In genomic region chr7:128420773-128421172, GRCh38 we compare ENCODE assay signal across 20 cellular contexts. TPM values are rescaled to one million over a fixed set of nuclear protein-coding genes. Genes with fewer than 3 reads are reported as not detected.
DNase-seq lines count a peak whose midpoint lies in the region; ATAC-seq and TF ChIP-seq lines count a peak whose summit lies in the region.
"Had no signal": no experiment of that assay in that cellular context is flagged by ENCODE, and none has a peak within 500 bp of the region (broad histone marks: within the 10 kb centered on the region; RNA-seq: fewer than 3 reads in every experiment).

No MANE protein-coding gene starts in this region.

- H2AFZ ChIP-seq in parathyroid adenoma, result peak overlapping the region; percentile 67

- H3K9me3 Mint-ChIP-seq in activated naive CD4-positive, alpha-beta T cell treated with anti-CD3 and anti-CD28 coated beads, Interleukin-2, amount 50 U/mL, for 72 hours, result no peaks in the 10 kb centered on the region
- no peaks in the 10 kb centered on the region for H3K9me3 Mint-ChIP-seq in immature natural killer cell
- H3K9me3 Mint-ChIP-seq in activated T-helper 2 cell treated with anti-CD3 and anti-CD28 coated beads, Interferon-gamma antibody, Interleukin-2, Interleukin-4, amounts not matched to agents 10 μg/mL and 5 μg/mL and 100 μg/mL, durations not matched to agents 14 hours and 24 hours and 36 hours, result no peaks in the 10 kb centered on the region
- H3K9me3 Mint-ChIP-seq: CD14-positive monocyte had no signal

- DNase-seq in activated naive CD4-positive, alpha-beta T cell treated with anti-CD3 and anti-CD28 coated beads, Interleukin-2, amount 50 U/mL, for 72 hours (ENCODE audit: low spot score in 2 of 2), result no peak
- no peak for DNase-seq in activated naive CD4-positive, alpha-beta T cell treated with Interleukin-2 at 50 U/mL for 16 hours
- DNase-seq in adipocyte (ENCODE audit: low read depth), result peak; percentile 25
- no peak for DNase-seq in immature natural killer cell
- no peak for DNase-seq in hepatic stellate cell (ENCODE audit: low spot score)
- no peak for DNase-seq in activated T-helper 2 cell treated with anti-CD3 and anti-CD28 coated beads, Interferon-gamma antibody, Interleukin-2, Interleukin-4, amounts not matched to agents 10 μg/mL and 5 μg/mL and 100 μg/mL, durations not matched to agents 14 hours and 24 hours and 36 hours (ENCODE audit: low spot score)
- DNase-seq: GDM1, KBM-7, NCI-H1092 treated with DMSO at 0.1 percent for 48 hours, NCI-H1436 treated with DMSO at 0.1 percent for 48 hours, NCI-H2029, NCI-H2227 treated with DMSO at 0.1 percent for 48 hours, NCI-H510A, NCI-H774, Peyer's patch had no signal

- H3K27ac Mint-ChIP-seq in activated naive CD4-positive, alpha-beta T cell treated with anti-CD3 and anti-CD28 coated beads, Interleukin-2, amount 50 U/mL, for 72 hours, result peak overlapping the region; percentile 27 to 34
- H3K27ac Mint-ChIP-seq in immature natural killer cell, result peak overlapping the region in 2 of 6 donors; percentile 41 to 47
- H3K27ac Mint-ChIP-seq in activated T-helper 2 cell treated with anti-CD3 and anti-CD28 coated beads, Interferon-gamma antibody, Interleukin-2, Interleukin-4, amounts not matched to agents 10 μg/mL and 5 μg/mL and 100 μg/mL, durations not matched to agents 14 hours and 24 hours and 36 hours, result no peak overlapping the region

- no peak for TF ChIP-seq CTCF in parathyroid adenoma (IDR thresholded peaks at IDR 0.05)

- no peak overlapping the region for H3K27ac ChIP-seq in parathyroid adenoma
- H3K27ac ChIP-seq: Peyer's patch had no signal

- H3K4me3 Mint-ChIP-seq in immature natural killer cell, result peak overlapping the region in 3 of 5 donors; percentile 30 to 54 (median 44)
- no peak overlapping the region for H3K4me3 Mint-ChIP-seq in activated T-helper 2 cell treated with anti-CD3 and anti-CD28 coated beads, Interferon-gamma antibody, Interleukin-2, Interleukin-4, amounts not matched to agents 10 μg/mL and 5 μg/mL and 100 μg/mL, durations not matched to agents 14 hours and 24 hours and 36 hours (ENCODE audit: low read depth)
- H3K4me3 Mint-ChIP-seq: CD14-positive monocyte had no signal

- no peaks in the 10 kb centered on the region for H3K9me3 ChIP-seq in adipocyte (ENCODE audit: control insufficient read depth, low read length)
- no peaks in the 10 kb centered on the region for H3K9me3 ChIP-seq in parathyroid adenoma (ENCODE audit: control insufficient read depth, low read length)
- H3K9me3 ChIP-seq: Peyer's patch had no signal

- H3K79me2 ChIP-seq in parathyroid adenoma, result no peaks in the 10 kb centered on the region

- H3K4me1 Mint-ChIP-seq in immature natural killer cell, result peaks cover 38 to 44% of the 10 kb centered on the region in 2 donors
- H3K4me1 Mint-ChIP-seq in activated T-helper 2 cell treated with anti-CD3 and anti-CD28 coated beads, Interferon-gamma antibody, Interleukin-2, Interleukin-4, amounts not matched to agents 10 μg/mL and 5 μg/mL and 100 μg/mL, durations not matched to agents 14 hours and 24 hours and 36 hours (ENCODE audit: low read depth), result peaks cover 6% of the 10 kb centered on the region

- no peaks in the 10 kb centered on the region for H3K27me3 ChIP-seq in adipocyte (replicated peaks; ENCODE audit: control insufficient read depth, insufficient read depth, low read length)
- no peaks in the 10 kb centered on the region for H3K27me3 ChIP-seq in parathyroid adenoma (ENCODE audit: control insufficient read depth, insufficient read depth, low read length)
- H3K27me3 ChIP-seq: Peyer's patch had no signal

- H3K36me3 ChIP-seq in adipocyte (ENCODE audit: control insufficient read depth, insufficient read depth, low read length, severe bottlenecking) (no peaks in the 10 kb centered on the region), parathyroid adenoma (ENCODE audit: control insufficient read depth, insufficient read depth, low read length) (no peaks in the 10 kb centered on the region)
- H3K36me3 ChIP-seq: Peyer's patch had no signal

- intact Hi-C loops in activated T-helper 2 cell treated with anti-CD3 and anti-CD28 coated beads, Interferon-gamma antibody, Interleukin-2, Interleukin-4, amounts not matched to agents 10 μg/mL and 5 μg/mL and 100 μg/mL, durations not matched to agents 14 hours and 24 hours and 36 hours (cut with micrococcal nuclease), result loop anchor here (10.0 kb wide), 2 partner anchors 114 to 464 kb away; no protein-coding TSS in a partner anchor

- H3K4me1 ChIP-seq in adipocyte (ENCODE audit: control insufficient read depth, insufficient read depth, low read length), result peaks cover 14% of the 10 kb centered on the region
- H3K4me1 ChIP-seq in parathyroid adenoma, result peaks cover 3% of the 10 kb centered on the region
- H3K4me1 ChIP-seq: Peyer's patch had no signal

- peaks cover 0 to 4% (median 2%) of the 10 kb centered on the region in 3 donors for H3K27me3 Mint-ChIP-seq in immature natural killer cell (ENCODE audit: low read depth in 3 of 3)
- H3K27me3 Mint-ChIP-seq in activated T-helper 2 cell treated with anti-CD3 and anti-CD28 coated beads, Interferon-gamma antibody, Interleukin-2, Interleukin-4, amounts not matched to agents 10 μg/mL and 5 μg/mL and 100 μg/mL, durations not matched to agents 14 hours and 24 hours and 36 hours (ENCODE audit: low read depth), result peaks cover 7% of the 10 kb centered on the region

- H3K36me3 Mint-ChIP-seq in activated naive CD4-positive, alpha-beta T cell treated with anti-CD3 and anti-CD28 coated beads, Interleukin-2, amount 50 U/mL, for 72 hours, result no peaks in the 10 kb centered on the region
- H3K36me3 Mint-ChIP-seq in immature natural killer cell, result no peaks in the 10 kb centered on the region
- no peaks in the 10 kb centered on the region for H3K36me3 Mint-ChIP-seq in activated T-helper 2 cell treated with anti-CD3 and anti-CD28 coated beads, Interferon-gamma antibody, Interleukin-2, Interleukin-4, amounts not matched to agents 10 μg/mL and 5 μg/mL and 100 μg/mL, durations not matched to agents 14 hours and 24 hours and 36 hours (ENCODE audit: low read depth)
- H3K36me3 Mint-ChIP-seq: CD14-positive monocyte had no signal

- H3K9ac ChIP-seq in adipocyte (ENCODE audit: low read length), result no peak overlapping the region
- no peak overlapping the region for H3K9ac ChIP-seq in parathyroid adenoma

- no peak overlapping the region for H3K4me2 ChIP-seq in parathyroid adenoma (ENCODE audit: low read length)

- H3K4me3 ChIP-seq in adipocyte (ENCODE audit: low read length) (no peak overlapping the region), parathyroid adenoma (ENCODE audit: low read depth, low read length) (no peak overlapping the region)
- H3K4me3 ChIP-seq: Peyer's patch had no signal

- ATAC-seq in activated naive CD4-positive, alpha-beta T cell treated with anti-CD3 and anti-CD28 coated beads, Interleukin-2, amount 50 U/mL, for 72 hours, result no peak
- ATAC-seq in HG03565 (IDR thresholded peaks at IDR 0.05; ENCODE audit: unreplicated experiment), result no peak

RNA-seq across cellular contexts. Expression of gene IMPDH1, which starts 11.0 kb away (rescaled TPM):
- 10 to 100 TPM; 29.5 to 66.9 TPM for total RNA-seq in activated naive CD4-positive, alpha-beta T cell treated with anti-CD3 and anti-CD28 coated beads, Interleukin-2, amount 50 U/mL, for 72 hours
- 10 to 100 TPM; 39.0 to 66.0 (median 53.3) TPM for polyA plus RNA-seq in immature natural killer cell
- total RNA-seq in activated T-helper 2 cell treated with anti-CD3 and anti-CD28 coated beads, Interferon-gamma antibody, Interleukin-2, Interleukin-4, amounts not matched to agents 10 μg/mL and 5 μg/mL and 100 μg/mL, durations not matched to agents 14 hours and 24 hours and 36 hours, result 108 and 112 TPM in 2 replicates

RNA-seq across cellular contexts. Expression of gene HILPDA, which starts 34.9 kb away (rescaled TPM):
- total RNA-seq in activated naive CD4-positive, alpha-beta T cell treated with anti-CD3 and anti-CD28 coated beads, Interleukin-2, amount 50 U/mL, for 72 hours, result 100 to 1,000 TPM in 1 of 2 donors, 10 to 100 TPM in 1; 20.3 to 239 TPM
- polyA plus RNA-seq in immature natural killer cell, result 1 to 10 TPM; 5.7 to 6.5 (median 6.0) TPM
- total RNA-seq in activated T-helper 2 cell treated with anti-CD3 and anti-CD28 coated beads, Interferon-gamma antibody, Interleukin-2, Interleukin-4, amounts not matched to agents 10 μg/mL and 5 μg/mL and 100 μg/mL, durations not matched to agents 14 hours and 24 hours and 36 hours, result 406 and 416 TPM in 2 replicates

RNA-seq across cellular contexts. Expression of gene METTL2B, which starts 55.8 kb away (rescaled TPM):
- total RNA-seq in activated naive CD4-positive, alpha-beta T cell treated with anti-CD3 and anti-CD28 coated beads, Interleukin-2, amount 50 U/mL, for 72 hours, result 10 to 100 TPM; 31.1 to 34.1 TPM
- 10 to 100 TPM in 2 of 3 donors, 1 to 10 TPM in 1; 2.8 to 24.9 (median 11.9) TPM for polyA plus RNA-seq in immature natural killer cell
- total RNA-seq in activated T-helper 2 cell treated with anti-CD3 and anti-CD28 coated beads, Interferon-gamma antibody, Interleukin-2, Interleukin-4, amounts not matched to agents 10 μg/mL and 5 μg/mL and 100 μg/mL, durations not matched to agents 14 hours and 24 hours and 36 hours, result 46.9 and 52.4 TPM in 2 replicates

RNA-seq across cellular contexts. Expression of gene PRRT4, which starts 59.3 kb away (rescaled TPM):
- under 1 TPM in 1 of 2 donors, not detected in 1; 0.27 TPM for total RNA-seq in activated naive CD4-positive, alpha-beta T cell treated with anti-CD3 and anti-CD28 coated beads, Interleukin-2, amount 50 U/mL, for 72 hours
- under 1 TPM in 1 of 3 donors, not detected in 2; 0.08 TPM for polyA plus RNA-seq in immature natural killer cell
- total RNA-seq in activated T-helper 2 cell treated with anti-CD3 and anti-CD28 coated beads, Interferon-gamma antibody, Interleukin-2, Interleukin-4, amounts not matched to agents 10 μg/mL and 5 μg/mL and 100 μg/mL, durations not matched to agents 14 hours and 24 hours and 36 hours, result 0.39 and 0.55 TPM in 2 replicates
- total RNA-seq: OCI-LY7 had no signal
- polyA plus RNA-seq: AG04450, CD14-positive monocyte had no signal
